ENCODE assay signal across 23 cellular contexts in the genomic region with DNA sequence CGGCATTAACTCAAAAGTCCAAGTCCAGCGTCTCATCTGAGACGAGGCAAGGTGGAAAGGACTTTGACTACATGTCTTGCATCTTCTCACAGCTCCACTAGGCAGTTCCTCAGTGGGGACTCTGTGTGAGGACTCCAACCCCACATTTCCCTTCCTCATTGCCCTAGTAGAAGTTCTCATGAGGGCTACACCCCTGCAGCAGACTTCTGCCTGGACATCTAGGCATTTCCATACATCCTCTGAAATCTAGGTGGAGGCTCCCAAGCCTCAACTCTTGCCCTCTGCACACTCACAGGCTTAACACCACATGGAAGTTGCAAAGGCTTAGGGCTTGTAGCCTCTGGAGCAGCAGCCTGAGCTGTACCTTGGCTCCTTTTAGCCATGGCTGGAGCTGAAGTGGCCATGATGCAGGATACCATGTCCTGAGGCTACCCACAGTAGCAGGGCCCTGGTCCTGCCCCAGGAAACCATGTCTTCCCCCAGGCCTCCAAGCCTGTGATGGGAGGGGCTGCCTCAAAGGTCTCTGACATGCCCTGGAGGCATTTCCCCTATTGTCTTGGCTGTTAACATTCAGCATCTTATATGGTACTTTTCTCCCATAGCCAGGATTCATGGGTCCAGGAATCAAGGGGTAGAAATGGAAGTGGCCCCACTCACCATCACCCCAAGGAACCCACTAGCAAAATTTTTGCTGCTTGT.
"Had no signal": no experiment of that assay in that cellular context is flagged by ENCODE, and none has a peak within 500 bp of the region (broad histone marks: within the 10 kb centered on the region; RNA-seq: fewer than 3 reads in every experiment).

No MANE protein-coding gene starts in this region.

- H3K36me3 ChIP-seq: left ventricle myocardium inferior, neural progenitor cell, ovary, right atrium auricular region, right lobe of liver, stomach, thyroid gland, transverse colon, upper lobe of right lung had no signal

- H3K9ac ChIP-seq: neural progenitor cell had no signal

- H3K4me3 ChIP-seq: left ventricle myocardium inferior, lung, neural progenitor cell, ovary, right atrium auricular region, right lobe of liver, smooth muscle cell, stomach, testis, thyroid gland, transverse colon, upper lobe of right lung had no signal

- H3K9me3 ChIP-seq: right atrium auricular region, right lobe of liver, testis, thyroid gland, upper lobe of right lung had no signal

- H3K27me3 ChIP-seq: ovary, right atrium auricular region, right lobe of liver, testis, thyroid gland had no signal

- DNase-seq: hypothalamus; islet precursor cell; left ventricle myocardium inferior; mesendoderm; natural killer cell; nephron progenitor cell; ovary; right lobe of liver; stimulated activated CD4-positive, alpha-beta T cell treated with anti-CD3 and anti-CD28 coated beads, Interleukin-1b, Interleukin-23, amount 100 ng/mL, for 48 hours; stimulated activated CD4-positive, alpha-beta T cell treated with anti-CD3 and anti-CD28 coated beads, Interleukin-2, amount 100 ng/mL, for 48 hours; stimulated activated CD4-positive, alpha-beta T cell treated with anti-CD3 and anti-CD28 coated beads, Interleukin-4, amount 100 ng/mL, for 4 hours; stimulated activated CD8-positive, alpha-beta memory T cell treated with anti-CD3 and anti-CD28 coated beads, Interleukin-4, amount 100 ng/mL, for 48 hours; stimulated activated naive CD8-positive, alpha-beta T cell treated with anti-CD3 and anti-CD28 coated beads, Interleukin-15, Interleukin-2, amounts not matched to agents 100 U/mL and 50 U/mL, for 24 hours; stomach; testis; thyroid gland; transverse colon; upper lobe of right lung had no signal

- H3K4me1 ChIP-seq: left ventricle myocardium inferior, right atrium auricular region, right lobe of liver, stomach, testis, thyroid gland, upper lobe of right lung had no signal

- H3K4me2 ChIP-seq: neural progenitor cell, smooth muscle cell had no signal

- H3K27ac ChIP-seq: left ventricle myocardium inferior, neural progenitor cell, ovary, right atrium auricular region, right lobe of liver, stomach, testis, thyroid gland, transverse colon, upper lobe of right lung had no signal

- ATAC-seq: natural killer cell; right lobe of liver; stimulated activated memory B cell treated with anti-CD40 and anti-IgM and Interleukin-4, amounts not matched to agents 10 μg/mL and 1 μg/mL and 100 μg/mL, for 72 hours; stimulated activated naive CD8-positive, alpha-beta T cell treated with anti-CD3 and anti-CD28 coated beads, Interleukin-15, Interleukin-2, amounts not matched to agents 100 U/mL and 50 U/mL, for 24 hours; upper lobe of right lung had no signal

- H2AFZ ChIP-seq: neural progenitor cell had no signal
